In genomic region chr6:112139052-112139451, GRCh38 we compare ENCODE assay signal across 21 cellular contexts.
"Had no signal": no experiment of that assay in that cellular context is flagged by ENCODE, and none has a peak within 500 bp of the region (broad histone marks: within the 10 kb centered on the region; RNA-seq: fewer than 3 reads in every experiment).

No MANE protein-coding gene starts in this region.

- ATAC-seq: left lung; stimulated activated naive B cell treated with anti-CD40 and anti-IgM and Interleukin-4, amounts not matched to agents 10 μg/mL and 1 μg/mL and 100 μg/mL, for 72 hours had no signal

- H3K27ac ChIP-seq: colonic mucosa, left lung, neutrophil, sigmoid colon, skin epidermis, stomach, suprapubic skin, tibial artery, upper lobe of left lung had no signal

- H3K4me1 ChIP-seq: colonic mucosa, left lung, sigmoid colon, stomach, suprapubic skin, tibial artery, upper lobe of left lung, uterus had no signal

- H3K9me3 Mint-ChIP-seq: nephron; stimulated activated naive B cell treated with anti-CD40 and anti-IgM and Interleukin-4, amounts not matched to agents 10 μg/mL and 1 μg/mL and 100 μg/mL, for 72 hours had no signal

- H3K4me1 Mint-ChIP-seq: nephron; stimulated activated naive B cell treated with anti-CD40 and anti-IgM and Interleukin-4, amounts not matched to agents 10 μg/mL and 1 μg/mL and 100 μg/mL, for 72 hours had no signal

- H3K36me3 Mint-ChIP-seq: stimulated activated naive B cell treated with anti-CD40 and anti-IgM and Interleukin-4, amounts not matched to agents 10 μg/mL and 1 μg/mL and 100 μg/mL, for 72 hours had no signal

- H3K27ac Mint-ChIP-seq: nephron; stimulated activated naive B cell treated with anti-CD40 and anti-IgM and Interleukin-4, amounts not matched to agents 10 μg/mL and 1 μg/mL and 100 μg/mL, for 72 hours had no signal

- H3K4me3 Mint-ChIP-seq: nephron; stimulated activated naive B cell treated with anti-CD40 and anti-IgM and Interleukin-4, amounts not matched to agents 10 μg/mL and 1 μg/mL and 100 μg/mL, for 72 hours had no signal

- H3K9me3 ChIP-seq: colonic mucosa, heart right ventricle, left lung, neutrophil, sigmoid colon, stomach, suprapubic skin, tibial artery, upper lobe of left lung, uterus had no signal

- H3K36me3 ChIP-seq: colonic mucosa, neutrophil, uterus had no signal

- H3K4me3 ChIP-seq: colonic mucosa, heart right ventricle, left lung, lung, sigmoid colon, skin epidermis, stomach, suprapubic skin, tibial artery, upper lobe of left lung, uterus had no signal

- DNase-seq: colonic mucosa; effector CD4-positive, alpha-beta T cell; heart right ventricle; islet precursor cell; left lung; mesenchymal stem cell; midbrain; posterior cingulate gyrus; sigmoid colon; stimulated activated CD4-positive, alpha-beta T cell treated with anti-CD3 and anti-CD28 coated beads, Interleukin-2, amount 100 ng/mL, for 24 hours; stimulated activated CD4-positive, alpha-beta T cell treated with anti-CD3 and anti-CD28 coated beads, Interleukin-4, amount 100 ng/mL, for 4 hours; stimulated activated naive B cell treated with anti-CD40 and anti-IgM and Interleukin-4, amounts not matched to agents 10 μg/mL and 1 μg/mL and 100 μg/mL, for 72 hours; stomach; tibial artery; upper lobe of left lung; uterus had no signal

- H3K27me3 ChIP-seq: colonic mucosa, heart right ventricle, left lung, neutrophil, sigmoid colon, stomach, suprapubic skin, tibial artery, upper lobe of left lung, uterus had no signal
